10 cellular contexts compared by ENCODE assay signal in genomic region chr9:111983484-111983908, GRCh38.
DNase-seq lines count a peak whose midpoint lies in the region; ATAC-seq and TF ChIP-seq lines count a peak whose summit lies in the region.
"Had no signal": no experiment of that assay in that cellular context is flagged by ENCODE, and none has a peak within 500 bp of the region (broad histone marks: within the 10 kb centered on the region; RNA-seq: fewer than 3 reads in every experiment).

No MANE protein-coding gene starts in this region.

- no peak overlapping the region for H3K9ac ChIP-seq in PC-3 (ENCODE audit: low read length)

- no peak overlapping the region for H3K27ac ChIP-seq in PC-3 (ENCODE audit: low read length)

- no peaks in the 10 kb centered on the region for H3K9me2 ChIP-seq in PC-3 (replicated peaks; ENCODE audit: low read length)

- DNase-seq in mesenteric fat pad (ENCODE audit: low spot score) (peak; percentile 80), NCI-H2227 treated with DMSO at 0.1 percent for 48 hours (lab: John Stamatoyannopoulos, UW) (no peak), PC-3 (no peak), NCI-H1694 treated with DMSO at 0.1 percent for 48 hours (lab: John Stamatoyannopoulos, UW) (no peak), COLO668 (lab: John Stamatoyannopoulos, UW; ENCODE audit: unreplicated experiment) (no peak)
- DNase-seq: activated T-cell treated with anti-CD3 and anti-CD28 coated beads, Interleukin-2, amount 50 U/mL, for 1 hour; NCI-H526 treated with DMSO at 0.1 percent for 48 hours had no signal

- POLR2A ChIA-PET in PC-3 (lab: Charles Lee; ENCODE audit: unreplicated experiment) = interaction anchor here (0.6 kb wide), 1 partner anchor 33 kb away, joined by 4 read pairs; no protein-coding TSS in a partner anchor

- H3K4me3 ChIP-seq in PC-3 (ENCODE audit: low read length) = no peak overlapping the region

- no peaks in the 10 kb centered on the region for H3F3A ChIP-seq in PC-3 (ENCODE audit: low read length, unreplicated experiment)

- intact Hi-C loops in PC-3 (cut with micrococcal nuclease) = no loop called here

- H3K27me3 ChIP-seq in PC-3 (ENCODE audit: low read length) = no peaks in the 10 kb centered on the region

- TF ChIP-seq CTCF in PC-3 (conservative IDR thresholded peaks at IDR 0.05; ENCODE audit: low read depth, low read length) = no peak

- no peak overlapping the region for H2AFZ ChIP-seq in PC-3 (ENCODE audit: low read length)

- CTCF ChIA-PET in PC-3 (lab: Charles Lee) = no interaction called here

- no peak overlapping the region for H3K4me2 ChIP-seq in PC-3 (ENCODE audit: low read length)

- ATAC-seq in GM18868 (IDR thresholded peaks at IDR 0.05; ENCODE audit: unreplicated experiment) = peak; percentile 75
- peak; percentile 63 for ATAC-seq in GM21723 (IDR thresholded peaks at IDR 0.05; ENCODE audit: unreplicated experiment)
- ATAC-seq in HG03558 (IDR thresholded peaks at IDR 0.05; ENCODE audit: extremely low read depth, unreplicated experiment) = peak; percentile 47
- no peak for ATAC-seq in PC-3

- BruUV-seq in PC-3 (replicated peaks; lab: Mats Ljungman, UMichigan) = no TSS peak

- H3K36me3 ChIP-seq in PC-3 (ENCODE audit: low read depth, low read length) = no peaks in the 10 kb centered on the region

- no peaks in the 10 kb centered on the region for H4K20me1 ChIP-seq in PC-3 (ENCODE audit: low read length)

- no peaks in the 10 kb centered on the region for H3K4me1 ChIP-seq in PC-3 (ENCODE audit: insufficient read depth, low read length)

- no peaks in the 10 kb centered on the region for H3K79me2 ChIP-seq in PC-3 (ENCODE audit: low read length)

- H3K9me3 ChIP-seq in PC-3 (ENCODE audit: low read length) = no peaks in the 10 kb centered on the region
